In the genomic region with DNA sequence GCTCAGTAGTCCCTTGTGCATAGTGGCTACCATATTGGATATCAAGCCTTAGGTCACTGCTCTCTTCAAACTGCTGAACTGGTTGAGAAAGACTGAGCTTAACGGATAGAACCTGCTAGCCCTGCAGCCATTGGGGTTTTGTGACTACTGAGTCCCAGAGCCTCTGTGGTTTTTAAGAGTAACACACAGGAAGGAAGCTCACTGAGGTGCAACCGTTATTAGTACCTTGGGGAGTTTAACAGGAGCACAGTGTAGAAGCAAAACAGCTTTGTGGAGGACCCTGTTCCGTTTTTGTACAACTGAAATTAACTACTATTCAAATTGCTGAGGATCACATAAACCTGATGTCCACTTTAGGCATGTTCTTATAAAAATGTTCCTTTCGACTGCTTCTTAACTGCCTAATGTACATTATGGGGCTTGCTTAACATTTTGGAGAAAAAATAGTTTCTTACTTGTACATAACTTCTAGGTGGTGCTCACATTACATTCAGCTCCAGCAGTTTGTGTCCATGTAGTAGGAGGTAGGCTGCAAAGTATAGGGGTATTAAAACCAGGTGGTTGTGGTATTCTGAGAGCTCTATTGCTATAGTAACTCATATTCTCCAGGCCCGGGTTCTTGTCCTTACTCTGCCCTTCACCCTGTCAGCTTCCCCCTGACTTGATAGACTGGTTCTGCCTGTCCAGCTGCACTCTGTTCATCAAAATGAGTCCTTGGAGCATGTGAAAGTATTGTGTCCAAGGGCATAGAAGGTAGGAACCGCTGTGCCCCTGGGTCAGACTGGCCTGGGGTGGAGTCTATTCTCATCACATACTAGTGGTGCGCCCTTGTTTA, we compare ENCODE assay signal across 1 cellular context.
TF ChIP-seq lines count a peak whose summit lies in the region.

No MANE protein-coding gene starts in this region.

TF ChIP-seq in K562, 482 proteins besides CTCF, POLR2A, EP300 and RAD21 (continued from another document):
- TF ChIP-seq MAZ (CRISPR knock-in tag; conservative IDR thresholded peaks at IDR 0.05 in 1 of 2, IDR thresholded peaks at IDR 0.05 in 1 of 2) (no peak), RBM34 (IDR thresholded peaks at IDR 0.05; ENCODE audit: borderline replicate concordance, insufficient read depth, low read length) (no peak), ARID1B (IDR thresholded peaks at IDR 0.05) (no peak), CEBPB (tag; IDR thresholded peaks at IDR 0.05) (no peak), SMARCC2 (IDR thresholded peaks at IDR 0.05; ENCODE audit: low read depth) (no peak), SMAD1 (IDR thresholded peaks at IDR 0.05; ENCODE audit: low read depth, low read length, partially characterized antibody) (no peak), NFATC3 (IDR thresholded peaks at IDR 0.05) (no peak), ZNF23 (CRISPR knock-in tag; IDR thresholded peaks at IDR 0.05) (no peak), RBM17 (IDR thresholded peaks at IDR 0.05; ENCODE audit: borderline replicate concordance, low read depth, low read length) (no peak)
- TF ChIP-seq, protein P1, sequence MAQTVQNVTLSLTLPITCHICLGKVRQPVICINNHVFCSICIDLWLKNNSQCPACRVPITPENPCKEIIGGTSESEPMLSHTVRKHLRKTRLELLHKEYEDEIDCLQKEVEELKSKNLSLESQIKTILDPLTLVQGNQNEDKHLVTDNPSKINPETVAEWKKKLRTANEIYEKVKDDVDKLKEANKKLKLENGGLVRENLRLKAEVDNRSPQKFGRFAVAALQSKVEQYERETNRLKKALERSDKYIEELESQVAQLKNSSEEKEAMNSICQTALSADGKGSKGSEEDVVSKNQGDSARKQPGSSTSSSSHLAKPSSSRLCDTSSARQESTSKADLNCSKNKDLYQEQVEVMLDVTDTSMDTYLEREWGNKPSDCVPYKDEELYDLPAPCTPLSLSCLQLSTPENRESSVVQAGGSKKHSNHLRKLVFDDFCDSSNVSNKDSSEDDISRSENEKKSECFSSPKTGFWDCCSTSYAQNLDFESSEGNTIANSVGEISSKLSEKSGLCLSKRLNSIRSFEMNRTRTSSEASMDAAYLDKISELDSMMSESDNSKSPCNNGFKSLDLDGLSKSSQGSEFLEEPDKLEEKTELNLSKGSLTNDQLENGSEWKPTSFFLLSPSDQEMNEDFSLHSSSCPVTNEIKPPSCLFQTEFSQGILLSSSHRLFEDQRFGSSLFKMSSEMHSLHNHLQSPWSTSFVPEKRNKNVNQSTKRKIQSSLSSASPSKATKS (CRISPR knock-in tag; IDR thresholded peaks at IDR 0.05): no peak
- TF ChIP-seq, protein P2, sequence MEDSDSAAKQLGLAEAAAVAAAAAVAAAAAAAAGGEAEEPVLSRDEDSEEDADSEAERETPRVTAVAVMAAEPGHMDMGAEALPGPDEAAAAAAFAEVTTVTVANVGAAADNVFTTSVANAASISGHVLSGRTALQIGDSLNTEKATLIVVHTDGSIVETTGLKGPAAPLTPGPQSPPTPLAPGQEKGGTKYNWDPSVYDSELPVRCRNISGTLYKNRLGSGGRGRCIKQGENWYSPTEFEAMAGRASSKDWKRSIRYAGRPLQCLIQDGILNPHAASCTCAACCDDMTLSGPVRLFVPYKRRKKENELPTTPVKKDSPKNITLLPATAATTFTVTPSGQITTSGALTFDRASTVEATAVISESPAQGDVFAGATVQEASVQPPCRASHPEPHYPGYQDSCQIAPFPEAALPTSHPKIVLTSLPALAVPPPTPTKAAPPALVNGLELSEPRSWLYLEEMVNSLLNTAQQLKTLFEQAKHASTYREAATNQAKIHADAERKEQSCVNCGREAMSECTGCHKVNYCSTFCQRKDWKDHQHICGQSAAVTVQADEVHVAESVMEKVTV (CRISPR knock-in tag; IDR thresholded peaks at IDR 0.05): no peak
